Comparison of ENCODE assay signal across 9 cellular contexts in genomic region chr18:10015941-10016819, GRCh38.
DNase-seq lines count a peak whose midpoint lies in the region; ATAC-seq and TF ChIP-seq lines count a peak whose summit lies in the region.
"Had no signal": no experiment of that assay in that cellular context is flagged by ENCODE, and none has a peak within 500 bp of the region (broad histone marks: within the 10 kb centered on the region; RNA-seq: fewer than 3 reads in every experiment).

No MANE protein-coding gene starts in this region.

- no peak for ATAC-seq in GM18505 (IDR thresholded peaks at IDR 0.05; ENCODE audit: unreplicated experiment)
- no peak for ATAC-seq in GM21723 (IDR thresholded peaks at IDR 0.05; ENCODE audit: unreplicated experiment)

- H2AFZ ChIP-seq in Karpas-422 (ENCODE audit: low read length), result no peak overlapping the region

- H3K9ac ChIP-seq in Karpas-422 (ENCODE audit: low read length), result no peak overlapping the region

- H3K27ac ChIP-seq in Karpas-422 (ENCODE audit: low read length), result no peak overlapping the region

- H3K4me3 ChIP-seq in HFF-Myc (replicated peaks; ENCODE audit: low read depth, low read length) (no peak overlapping the region), astrocyte of the cerebellum (ENCODE audit: low read depth, low read length) (no peak overlapping the region), Karpas-422 (ENCODE audit: low read length) (no peak overlapping the region)

- H3K36me3 ChIP-seq in Karpas-422 (ENCODE audit: insufficient read depth, low read length), result no peaks in the 10 kb centered on the region

- TF ChIP-seq CTCF in HFF-Myc (IDR thresholded peaks at IDR 0.05; ENCODE audit: low read depth, low read length, missing control alignments) (peak; percentile 67), astrocyte of the cerebellum (IDR thresholded peaks at IDR 0.05; ENCODE audit: low read depth, low read length, missing control alignments) (peak; percentile 68)

- no peaks in the 10 kb centered on the region for H3K4me1 ChIP-seq in Karpas-422 (ENCODE audit: low read length)

- H3K27me3 ChIP-seq in Karpas-422 (ENCODE audit: low read length), result no peaks in the 10 kb centered on the region

- H3K9me3 ChIP-seq in Karpas-422 (ENCODE audit: low read length), result no peaks in the 10 kb centered on the region

- in situ Hi-C loops in astrocyte of the cerebellum (cut with HindIII; ENCODE audit: low sequenced_read_pairs), result no loop called here

- no peak for TF ChIP-seq POLR2A in GM18505 (IDR thresholded peaks at IDR 0.05; ENCODE audit: borderline replicate concordance, extremely low read depth, insufficient read depth, insufficient read length)

- H3K4me2 ChIP-seq in Karpas-422 (ENCODE audit: low read depth, low read length, poor library complexity, severe bottlenecking), result no peak overlapping the region

- no peaks in the 10 kb centered on the region for H4K20me1 ChIP-seq in Karpas-422 (ENCODE audit: insufficient read depth, low read depth, low read length)

- H3K79me2 ChIP-seq in Karpas-422 (ENCODE audit: low read length), result no peaks in the 10 kb centered on the region

- peak; percentile 76 for DNase-seq in A172 (ENCODE audit: low spot score)
- DNase-seq in HFF-Myc (ENCODE audit: extremely low read depth, low read depth), result peak; percentile 90
- peak; percentile 84 for DNase-seq in astrocyte of the cerebellum (ENCODE audit: low read depth)
- DNase-seq in kidney tubule cell (ENCODE audit: low spot score), result peak; percentile 96
- no peak for DNase-seq in Karpas-422
- no peak for DNase-seq in NCI-H128 (lab: John Stamatoyannopoulos, UW; ENCODE audit: unreplicated experiment)
- DNase-seq: NCI-H187 had no signal

- H3K9me2 ChIP-seq in Karpas-422 (replicated peaks; ENCODE audit: insufficient read depth, low read length), result no peaks in the 10 kb centered on the region

Comparison
In these comparisons a context has a peak if more than half of its experiments do, and no peak if none do; other contexts are left out.
1. DNase-seq: peak in A172 (single experiment), HFF-Myc (single experiment), astrocyte of the cerebellum (single experiment) and kidney tubule cell (single experiment); none in Karpas-422 (single experiment) and NCI-H128 (single experiment).